Comparison of ENCODE assay signal across 8 cellular contexts in the genomic region with DNA sequence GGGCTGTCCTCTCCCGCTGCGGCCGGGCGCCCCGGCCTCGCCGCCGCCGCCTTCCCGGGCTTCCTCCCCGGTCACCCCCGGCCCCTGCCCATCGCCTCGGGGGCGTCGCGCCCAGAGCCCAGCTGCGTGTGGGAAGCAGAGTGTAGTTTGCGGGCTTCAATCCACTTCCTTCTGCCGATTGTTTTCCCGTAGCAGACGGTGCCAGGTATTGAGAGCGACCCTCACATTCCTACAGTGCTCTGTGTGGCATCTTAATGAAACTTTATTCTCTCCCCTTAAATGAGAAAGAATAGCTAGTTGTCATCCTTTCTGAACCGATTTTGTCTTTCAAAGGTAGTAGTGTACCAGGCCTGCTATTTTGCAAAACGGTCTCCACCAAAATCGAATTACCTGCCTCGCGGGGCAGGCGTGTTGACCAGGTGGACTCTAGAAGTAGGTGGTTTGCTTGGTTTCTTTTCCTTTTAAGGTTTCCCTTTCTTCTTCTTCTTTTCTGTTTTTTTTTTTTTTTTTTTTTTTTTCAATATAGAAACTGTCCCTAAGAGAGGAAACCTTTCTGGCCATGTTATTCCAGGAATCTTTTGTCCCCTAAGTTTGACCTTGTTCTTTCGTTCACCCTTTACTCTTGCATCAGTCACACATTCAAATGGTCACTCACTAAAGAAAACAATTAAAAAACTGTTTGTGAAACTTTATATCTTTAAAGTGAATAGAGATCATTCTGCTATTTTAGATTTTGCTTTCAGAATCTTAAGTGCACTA. TPM values are rescaled to one million over a fixed set of nuclear protein-coding genes. Genes with fewer than 3 reads are reported as not detected.
A peak's percentile ranks its signal among the peaks of the same experiment; 100 is the strongest.
DNase-seq lines count a peak whose midpoint lies in the region; ATAC-seq, FAIRE-seq and TF ChIP-seq lines count a peak whose summit lies in the region.

No MANE protein-coding gene starts in this region.

- POLR2A ChIA-PET in naive thymus-derived CD4-positive, alpha-beta T cell (lab: Charles Lee), result interaction anchor here (0.6 to 1.5 kb wide), 6 partner anchors 18 to 1054 kb away, joined by 3 to 5 read pairs (median 3); a partner anchor contains a TSS

- no peak for TF ChIP-seq POLR2A in Peyer's patch (IDR thresholded peaks at IDR 0.05)

- H3K4me1 Mint-ChIP-seq in naive thymus-derived CD4-positive, alpha-beta T cell, result peaks cover 13 to 52% (median 41%) of the 10 kb centered on the region in 7 donors

- peak in 1 of 3 donors; percentile 35 for DNase-seq in Peyer's patch
- no peak for DNase-seq in effector memory CD4-positive, alpha-beta T cell
- DNase-seq in naive thymus-derived CD4-positive, alpha-beta T cell, result peak in 4 of 9 donors; percentile 12 to 50 (median 24)
- no peak for DNase-seq in putamen (ENCODE audit: low spot score)
- DNase-seq in effector CD8-positive, alpha-beta T cell (lab: John Stamatoyannopoulos, UW), result no peak

- no peaks in the 10 kb centered on the region for H3K27me3 ChIP-seq in Peyer's patch
- no peaks in the 10 kb centered on the region for H3K27me3 ChIP-seq in effector memory CD4-positive, alpha-beta T cell (replicated peaks; ENCODE audit: control insufficient read depth, insufficient read depth, low read length, poor library complexity, severe bottlenecking)
- H3K27me3 ChIP-seq in naive thymus-derived CD4-positive, alpha-beta T cell (ENCODE audit: control insufficient read depth in 2 of 2, insufficient read depth in 2 of 2, low read length in 2 of 2), result no peaks in the 10 kb centered on the region

- TF ChIP-seq CTCF in Peyer's patch (IDR thresholded peaks at IDR 0.05), result no peak

- peak overlapping the region; percentile 90 to 99 (median 96) for H3K27ac ChIP-seq in Peyer's patch
- peak overlapping the region; percentile 76 for H3K27ac ChIP-seq in effector memory CD4-positive, alpha-beta T cell (ENCODE audit: insufficient read depth, low read length, poor library complexity, severe bottlenecking)
- H3K27ac ChIP-seq in naive thymus-derived CD4-positive, alpha-beta T cell (ENCODE audit: low read depth, low read length), result peak overlapping the region; percentile 83

- CTCF ChIA-PET in naive thymus-derived CD4-positive, alpha-beta T cell (lab: Charles Lee), result interaction anchor here (0.6 kb wide), 1 partner anchor 96 kb away, joined by 4 read pairs; no protein-coding TSS in a partner anchor

- H3K9me3 ChIP-seq in Peyer's patch, result no peaks in the 10 kb centered on the region
- H3K9me3 ChIP-seq in effector memory CD4-positive, alpha-beta T cell (ENCODE audit: control insufficient read depth, low read length), result no peaks in the 10 kb centered on the region
- H3K9me3 ChIP-seq in naive thymus-derived CD4-positive, alpha-beta T cell (ENCODE audit: control insufficient read depth in 2 of 3, low read length in 3 of 3), result no peaks in the 10 kb centered on the region

- H3K36me3 ChIP-seq in Peyer's patch, result no peaks in the 10 kb centered on the region
- H3K36me3 ChIP-seq in effector memory CD4-positive, alpha-beta T cell (ENCODE audit: control insufficient read depth, insufficient read depth, low read length), result no peaks in the 10 kb centered on the region
- no peaks in the 10 kb centered on the region for H3K36me3 ChIP-seq in naive thymus-derived CD4-positive, alpha-beta T cell (ENCODE audit: control insufficient read depth in 2 of 3, insufficient read depth in 3 of 3, low read length in 3 of 3)

- peak overlapping the region; percentile 92 to 98 (median 97) for H3K4me3 Mint-ChIP-seq in naive thymus-derived CD4-positive, alpha-beta T cell

- H3K27me3 Mint-ChIP-seq in naive thymus-derived CD4-positive, alpha-beta T cell, result peaks cover 0 to 32% (median 0%) of the 10 kb centered on the region in 5 donors

- peak; percentile 16 for FAIRE-seq in A204.1 (lab: Jason Lieb, UNC)

- H3K4me3 ChIP-seq in Peyer's patch, result peak overlapping the region; percentile 68 to 90 (median 84)
- peak overlapping the region; percentile 79 for H3K4me3 ChIP-seq in effector memory CD4-positive, alpha-beta T cell (ENCODE audit: insufficient read depth, low read depth, low read length, poor library complexity, severe bottlenecking)
- H3K4me3 ChIP-seq in naive thymus-derived CD4-positive, alpha-beta T cell (ENCODE audit: low read length), result peak overlapping the region; percentile 55

- peak overlapping the region; percentile 85 to 97 (median 94) for H3K27ac Mint-ChIP-seq in naive thymus-derived CD4-positive, alpha-beta T cell

- intact Hi-C loops in naive thymus-derived CD4-positive, alpha-beta T cell (cut with micrococcal nuclease), result loop anchor here (2.0 to 5.0 kb wide), 4 partner anchors 1053 to 1882 kb away; a partner anchor contains a TSS

- ATAC-seq in GM18870 (IDR thresholded peaks at IDR 0.05; ENCODE audit: unreplicated experiment), result peak; percentile 12
- no peak for ATAC-seq in naive thymus-derived CD4-positive, alpha-beta T cell
- ATAC-seq in HG02981 (IDR thresholded peaks at IDR 0.05; ENCODE audit: unreplicated experiment), result no peak

- peaks cover 0 to 4% (median 0%) of the 10 kb centered on the region in 5 donors for H3K36me3 Mint-ChIP-seq in naive thymus-derived CD4-positive, alpha-beta T cell

- peaks cover 0 to 2% (median 0%) of the 10 kb centered on the region in 11 donors for H3K9me3 Mint-ChIP-seq in naive thymus-derived CD4-positive, alpha-beta T cell

- peaks cover 0 to 20% (median 6%) of the 10 kb centered on the region in 4 donors for H3K4me1 ChIP-seq in Peyer's patch
- H3K4me1 ChIP-seq in effector memory CD4-positive, alpha-beta T cell (ENCODE audit: control insufficient read depth, insufficient read depth, low read length, poor library complexity, severe bottlenecking), result peaks cover 18% of the 10 kb centered on the region
- H3K4me1 ChIP-seq in naive thymus-derived CD4-positive, alpha-beta T cell (ENCODE audit: control insufficient read depth in 2 of 2, insufficient read depth in 2 of 2, low read length in 2 of 2), result peaks cover 24 to 32% of the 10 kb centered on the region in 2 donors

RNA-seq across cellular contexts. Expression of a gene that starts 0.9 kb away (rescaled TPM):
- 10 to 100 TPM; 33.5 to 85.8 (median 53.2) TPM for total RNA-seq in Peyer's patch
- total RNA-seq in naive thymus-derived CD4-positive, alpha-beta T cell, result 10 to 100 TPM; 51.0 to 67.4 (median 56.5) TPM
- 10 to 100 TPM in 1 of 2 donors, 1 to 10 TPM in 1; 9.6 to 21.0 TPM for polyA plus RNA-seq in naive thymus-derived CD4-positive, alpha-beta T cell
